Comparison of ENCODE assay signal across 8 cellular contexts in the genomic region with DNA sequence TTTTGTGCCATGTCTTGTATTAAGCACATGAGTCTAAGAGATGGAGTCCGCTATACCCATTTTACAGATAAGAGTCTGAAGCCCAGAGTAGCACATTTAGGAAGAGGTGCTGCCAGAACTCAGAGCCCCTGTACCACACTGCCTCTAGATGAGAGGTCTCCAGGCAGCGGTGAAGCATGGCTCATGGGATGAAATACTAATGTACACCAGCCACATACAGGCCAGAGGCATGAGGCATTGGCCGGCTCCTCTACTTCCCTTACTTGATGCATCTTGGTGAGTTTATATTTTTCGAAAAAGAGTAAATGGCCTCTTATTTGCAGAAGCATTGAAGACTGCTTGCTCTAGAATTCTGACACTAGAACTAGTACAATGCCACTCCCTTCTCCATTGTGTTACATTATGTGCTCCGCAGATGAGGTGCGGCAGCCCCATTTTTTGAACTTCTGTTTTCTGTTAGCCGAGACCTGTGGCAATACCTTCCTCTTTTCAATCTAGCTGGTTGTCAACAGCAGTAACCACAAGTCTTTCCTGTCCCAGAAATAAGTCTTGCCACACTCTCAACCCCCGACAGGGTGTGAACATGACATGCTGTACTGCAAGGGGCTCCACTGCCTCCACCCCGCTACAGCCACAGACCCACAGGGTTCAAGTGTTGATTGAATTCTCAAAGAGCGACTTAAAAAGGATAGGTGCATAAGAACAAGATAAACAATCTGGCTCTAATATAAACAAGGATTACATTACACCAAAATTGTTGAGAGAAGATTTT.
DNase-seq lines count a peak whose midpoint lies in the region; ATAC-seq and TF ChIP-seq lines count a peak whose summit lies in the region.

No MANE protein-coding gene starts in this region.

- 67 to 76% methylated on average over 10 of the region's 10 CpGs for WGBS in heart right ventricle, 2 donors

- H3K9me3 ChIP-seq in BLaER1 treated with 17β-estradiol and CSF1 and Interleukin-3, amounts not matched to agents 10 nM and 100 nM (replicated peaks in 1 of 11), result peaks cover 0 to 30% (median 22%) of the 10 kb centered on the region in 11 experiments; a peak in 18 of 22 replicates
- H3K9me3 ChIP-seq in heart right ventricle, result no peaks in the 10 kb centered on the region

- H3K36me3 ChIP-seq in BLaER1 treated with 17β-estradiol and CSF1 and Interleukin-3, amounts not matched to agents 10 nM and 100 nM, result peaks cover 0 to 23% (median 16%) of the 10 kb centered on the region in 11 experiments; a peak in 16 of 22 replicates
- H3K36me3 ChIP-seq in heart right ventricle, result no peaks in the 10 kb centered on the region

- H3K4me2 ChIP-seq in BLaER1 treated with 17β-estradiol and CSF1 and Interleukin-3, amounts not matched to agents 10 nM and 100 nM, result peak overlapping the region; percentile 86 to 98 (median 93)

- in situ Hi-C loops in KBM-7 (cut with MboI; ENCODE audit: low pct_unique_long_range_greater_than_20kb, low sequenced_read_pairs), result no loop called here

- H3K4me3 ChIP-seq in BLaER1 treated with 17β-estradiol and CSF1 and Interleukin-3, amounts not matched to agents 10 nM and 100 nM, result peak overlapping the region; percentile 84 to 98 (median 96); a peak in 16 of 20 replicates
- peak overlapping the region in 4 of 10 donors; percentile 64 to 80 (median 74) for H3K4me3 ChIP-seq in heart right ventricle

- intact Hi-C loops in heart right ventricle (cut with DNase I), result loop anchor here in 3 of 10 donors (5.0 to 10.0 kb wide), 5 partner anchors 51 to 138 kb away; no protein-coding TSS in a partner anchor

- peak; percentile 69 for ATAC-seq in GM21381 (IDR thresholded peaks at IDR 0.05; ENCODE audit: unreplicated experiment)
- ATAC-seq in heart right ventricle, result peak in 6 of 8 donors; percentile 4 to 57 (median 28)

- H3K27me3 ChIP-seq in BLaER1 treated with 17β-estradiol and CSF1 and Interleukin-3, amounts not matched to agents 10 nM and 100 nM, result no peaks in the 10 kb centered on the region
- H3K27me3 ChIP-seq in heart right ventricle, result no peaks in the 10 kb centered on the region

- H4K20me1 ChIP-seq in BLaER1 treated with 17β-estradiol and CSF1 and Interleukin-3, amounts not matched to agents 10 nM and 100 nM, result peaks cover 0 to 25% (median 5%) of the 10 kb centered on the region in 11 experiments; a peak in 15 of 22 replicates

- DNase-seq in KBM-7 (peak; percentile 97), heart right ventricle (peak; percentile 35 to 43), superior temporal gyrus (ENCODE audit: extremely low spot score) (no peak), kidney tubule cell (ENCODE audit: low spot score) (no peak)
- DNase-seq in activated CD8-positive, alpha-beta memory T cell treated with anti-CD3 and anti-CD28 coated beads, Interleukin-2, amount 50 U/mL, for 24 hours (ENCODE audit: extremely low read depth), result peak; percentile 61
- DNase-seq in stimulated activated CD8-positive, alpha-beta memory T cell treated with anti-CD3 and anti-CD28 coated beads, Interleukin-15, amount 100 ng/mL, for 4 hours (ENCODE audit: low read depth in 2 of 2), result peak; percentile 55 to 60

- peak overlapping the region; percentile 80 to 100 (median 98) for H3K27ac ChIP-seq in BLaER1 treated with 17β-estradiol and CSF1 and Interleukin-3, amounts not matched to agents 10 nM and 100 nM
- peak overlapping the region in 7 of 10 donors; percentile 32 to 97 (median 86) for H3K27ac ChIP-seq in heart right ventricle

- peak overlapping the region; percentile 78 to 99 (median 97) for H3K9ac ChIP-seq in BLaER1 treated with 17β-estradiol and CSF1 and Interleukin-3, amounts not matched to agents 10 nM and 100 nM

- no peak for TF ChIP-seq CTCF in heart right ventricle (IDR thresholded peaks at IDR 0.05)

- H3K4me1 ChIP-seq in BLaER1 treated with 17β-estradiol and CSF1 and Interleukin-3, amounts not matched to agents 10 nM and 100 nM, result peaks cover 44 to 61% (median 47%) of the 10 kb centered on the region in 10 experiments
- H3K4me1 ChIP-seq in heart right ventricle, result peaks cover 0 to 78% (median 48%) of the 10 kb centered on the region in 9 donors

Comparison
In these comparisons a context has a peak if more than half of its experiments do, and no peak if none do; other contexts are left out.
1. DNase-seq: peak in KBM-7 (single experiment), activated CD8-positive, alpha-beta memory T cell treated with anti-CD3 and anti-CD28 coated beads, Interleukin-2, amount 50 U/mL, for 24 hours (single experiment), heart right ventricle (2 of 2) and stimulated activated CD8-positive, alpha-beta memory T cell treated with anti-CD3 and anti-CD28 coated beads, Interleukin-15, amount 100 ng/mL, for 4 hours (2 of 2); none in superior temporal gyrus (single experiment) and kidney tubule cell (single experiment).